Comparison of ENCODE assay signal across 13 cellular contexts in genomic region chr1:21297975-21298374, GRCh38. TPM values are rescaled to one million over a fixed set of nuclear protein-coding genes. Genes with fewer than 3 reads are reported as not detected.
DNase-seq lines count a peak whose midpoint lies in the region; ATAC-seq, FAIRE-seq and TF ChIP-seq lines count a peak whose summit lies in the region.
"Had no signal": no experiment of that assay in that cellular context is flagged by ENCODE, and none has a peak within 500 bp of the region (broad histone marks: within the 10 kb centered on the region; RNA-seq: fewer than 3 reads in every experiment).

No MANE protein-coding gene starts in this region.

- no peaks in the 10 kb centered on the region for H3K9me3 Mint-ChIP-seq in effector memory CD8-positive, alpha-beta T cell
- no peaks in the 10 kb centered on the region for H3K9me3 Mint-ChIP-seq in osteocyte (ENCODE audit: unreplicated experiment)
- H3K9me3 Mint-ChIP-seq: mesothelial cell of epicardium had no signal

- H3K36me3 ChIP-seq in breast epithelium, result no peaks in the 10 kb centered on the region

- H3K27ac Mint-ChIP-seq in effector memory CD8-positive, alpha-beta T cell, result peak overlapping the region; percentile 96 to 99
- H3K27ac Mint-ChIP-seq in osteocyte (ENCODE audit: unreplicated experiment), result peak overlapping the region; percentile 63
- H3K27ac Mint-ChIP-seq: mesothelial cell of epicardium had no signal

- peaks cover 39% of the 10 kb centered on the region for H3K36me3 Mint-ChIP-seq in effector memory CD8-positive, alpha-beta T cell (ENCODE audit: insufficient read depth)
- H3K36me3 Mint-ChIP-seq in osteocyte (ENCODE audit: unreplicated experiment), result peaks cover 6% of the 10 kb centered on the region
- H3K36me3 Mint-ChIP-seq: mesothelial cell of epicardium had no signal

- H3K4me1 ChIP-seq in breast epithelium, result peaks cover 4 to 7% of the 10 kb centered on the region in 2 donors

- in situ Hi-C loops in Caki2 (cut with HindIII; ENCODE audit: low pct_unique_long_range_greater_than_20kb, low sequenced_read_pairs) (no loop called here), GM13976 (cut with MboI; ENCODE audit: low sequenced_read_pairs, unreplicated experiment) (no loop called here)

- TF ChIP-seq CTCF in osteocyte (IDR thresholded peaks at IDR 0.05) (no peak), GM13976 (IDR thresholded peaks at IDR 0.05; ENCODE audit: borderline replicate concordance, control extremely low read depth, extremely low read depth, insufficient read depth, missing control alignments) (no peak), breast epithelium (IDR thresholded peaks at IDR 0.05) (no peak)

- H3K27ac ChIP-seq in breast epithelium, result peak overlapping the region in 1 of 2 donors; percentile 56

- ATAC-seq in effector memory CD8-positive, alpha-beta T cell (replicated peaks), result no peak
- ATAC-seq: stimulated activated naive CD8-positive, alpha-beta T cell treated with anti-CD3 and anti-CD28 coated beads, Interleukin-15, Interleukin-2, amounts not matched to agents 100 U/mL and 50 U/mL, for 24 hours had no signal

- no peaks in the 10 kb centered on the region for H3K27me3 Mint-ChIP-seq in effector memory CD8-positive, alpha-beta T cell
- no peaks in the 10 kb centered on the region for H3K27me3 Mint-ChIP-seq in osteocyte (ENCODE audit: unreplicated experiment)

- TF ChIP-seq POLR2A in breast epithelium (IDR thresholded peaks at IDR 0.05), result no peak

- H3K27me3 ChIP-seq in breast epithelium, result no peaks in the 10 kb centered on the region

- H3K9me3 ChIP-seq in breast epithelium, result no peaks in the 10 kb centered on the region

- H3K4me3 ChIP-seq in breast epithelium, result no peak overlapping the region

- peaks cover 50 to 53% of the 10 kb centered on the region in 2 donors for H3K4me1 Mint-ChIP-seq in effector memory CD8-positive, alpha-beta T cell (ENCODE audit: low read depth in 2 of 2)
- peaks cover 78% of the 10 kb centered on the region for H3K4me1 Mint-ChIP-seq in osteocyte (ENCODE audit: unreplicated experiment)

- intact Hi-C loops in breast epithelium (cut with DNase I; ENCODE audit: low total_unique reads), result no loop called here

- peak; percentile 73 for DNase-seq in Caki2 (ENCODE audit: low read depth)
- DNase-seq in RCC 7860 (ENCODE audit: low spot score), result peak; percentile 84
- no peak for DNase-seq in effector memory CD8-positive, alpha-beta T cell
- no peak for DNase-seq in osteocyte (ENCODE audit: extremely low spot score, unreplicated experiment)
- DNase-seq in GM13976 (ENCODE audit: low spot score), result no peak
- no peak for DNase-seq in breast epithelium (ENCODE audit: low spot score in 2 of 2)
- no peak for DNase-seq in stimulated activated CD4-positive, alpha-beta T cell treated with anti-CD3 and anti-CD28 coated beads, Interleukin-4, amount 100 ng/mL, for 24 hours
- DNase-seq in NCI-H128 (lab: John Stamatoyannopoulos, UW; ENCODE audit: unreplicated experiment), result no peak
- DNase-seq: DND-41; stimulated activated CD4-positive, alpha-beta T cell treated with anti-CD3 and anti-CD28 coated beads, Interleukin-12 subunit alpha, Interleukin-12 subunit beta, amount 100 ng/mL, for 4 hours; stimulated activated naive CD8-positive, alpha-beta T cell treated with anti-CD3 and anti-CD28 coated beads, Interleukin-15, Interleukin-2, amounts not matched to agents 100 U/mL and 50 U/mL, for 24 hours had no signal

- no peak overlapping the region for H3K4me3 Mint-ChIP-seq in effector memory CD8-positive, alpha-beta T cell
- no peak overlapping the region for H3K4me3 Mint-ChIP-seq in osteocyte (ENCODE audit: unreplicated experiment)
- H3K4me3 Mint-ChIP-seq: mesothelial cell of epicardium had no signal

- peak; percentile 85 for FAIRE-seq in RCC 7860 (lab: Jason Lieb, UNC)
- FAIRE-seq: astrocyte had no signal

RNA-seq across cellular contexts. Expression of gene ECE1, which starts 7.7 kb away (rescaled TPM):
- total RNA-seq in Caki2 (2014; rRNA removed; shearing (Covaris generic); ENCODE audit: low replicate concordance), result 79.6 and 82.8 TPM in 2 replicates
- total RNA-seq in osteocyte, result 217 and 236 TPM in 2 replicates
- 100 to 1,000 TPM in 2 of 3 donors, 10 to 100 TPM in 1; 62.6 to 121 (median 112) TPM for total RNA-seq in breast epithelium

Comparison
In these comparisons a context has a peak if more than half of its experiments do, and no peak if none do; other contexts are left out.
1. DNase-seq: peak in Caki2 (single experiment) and RCC 7860 (single experiment); none in effector memory CD8-positive, alpha-beta T cell (0 of 3), osteocyte (single experiment), GM13976 (single experiment), breast epithelium (0 of 2), stimulated activated CD4-positive, alpha-beta T cell treated with anti-CD3 and anti-CD28 coated beads, Interleukin-4, amount 100 ng/mL, for 24 hours (single experiment) and NCI-H128 (single experiment).